In genomic region chr4:143225167-143225566, GRCh38 we compare ENCODE assay signal across 1 cellular context.
A peak's percentile ranks its signal among the peaks of the same experiment; 100 is the strongest.
TF ChIP-seq lines count a peak whose summit lies in the region.

No MANE protein-coding gene starts in this region.

TF ChIP-seq in HepG2, 621 proteins besides CTCF, POLR2A, EP300 and RAD21 (continued from another document and continues in another):
- TF ChIP-seq ATF7-NPFF (CRISPR knock-in tag; IDR thresholded peaks at IDR 0.05; ENCODE audit: low read depth) (no peak), ZNF501 (CRISPR knock-in tag; IDR thresholded peaks at IDR 0.05) (no peak), FLYWCH1 (CRISPR knock-in tag; IDR thresholded peaks at IDR 0.05) (no peak), ZSCAN5A (CRISPR knock-in tag; IDR thresholded peaks at IDR 0.05; ENCODE audit: borderline replicate concordance) (peak; percentile 61; the same call in 1 of the 2 replicates), HHEX (CRISPR knock-in tag; IDR thresholded peaks at IDR 0.05) (peak; percentile 51; the same call in 1 of the 2 replicates), ZFP36L1 (CRISPR knock-in tag; IDR thresholded peaks at IDR 0.05) (no peak; the same call in 1 of the 2 replicates), ZNF746 (CRISPR knock-in tag; IDR thresholded peaks at IDR 0.05) (no peak), SAP130 (CRISPR knock-in tag; IDR thresholded peaks at IDR 0.05; ENCODE audit: low read depth) (peak; percentile 86), YEATS4 (CRISPR knock-in tag; IDR thresholded peaks at IDR 0.05; ENCODE audit: borderline replicate concordance) (0 out of 2 replicates have a peak, but pooled peaks have one; percentile 34), HOXA9 (CRISPR knock-in tag; IDR thresholded peaks at IDR 0.05; ENCODE audit: borderline replicate concordance) (no peak), SMAD9 (CRISPR knock-in tag; IDR thresholded peaks at IDR 0.05) (no peak), NR0B2 (CRISPR knock-in tag; IDR thresholded peaks at IDR 0.05) (no peak), ZNF446 (CRISPR knock-in tag; IDR thresholded peaks at IDR 0.05) (no peak), MED1 (CRISPR knock-in tag; IDR thresholded peaks at IDR 0.05) (peak; percentile 79), NFKBIZ (CRISPR knock-in tag; IDR thresholded peaks at IDR 0.05) (peak; percentile 79), NFE2L2 (IDR thresholded peaks at IDR 0.05; ENCODE audit: low read length) (no peak), ZNF333 (CRISPR knock-in tag; IDR thresholded peaks at IDR 0.05; ENCODE audit: borderline replicate concordance) (no peak), MBNL3 (CRISPR knock-in tag; conservative IDR thresholded peaks at IDR 0.05) (no peak), ARID3A (IDR thresholded peaks at IDR 0.05; ENCODE audit: low read depth, low read length) (peak; percentile 93), ZGPAT (CRISPR knock-in tag; IDR thresholded peaks at IDR 0.05) (peak; percentile 91), ISL2 (CRISPR knock-in tag; IDR thresholded peaks at IDR 0.05) (peak; percentile 85), ZNF703 (CRISPR knock-in tag; IDR thresholded peaks at IDR 0.05; ENCODE audit: borderline replicate concordance) (no peak), TFDP2 (CRISPR knock-in tag; IDR thresholded peaks at IDR 0.05) (peak; percentile 82), ZNF275 (CRISPR knock-in tag; IDR thresholded peaks at IDR 0.05; ENCODE audit: borderline replicate concordance) (no peak), YEATS2 (CRISPR knock-in tag; IDR thresholded peaks at IDR 0.05; ENCODE audit: borderline replicate concordance) (0 out of 2 replicates have a peak, but pooled peaks have one; percentile 20), ZNF879 (CRISPR knock-in tag; IDR thresholded peaks at IDR 0.05) (no peak), FOXA3 (CRISPR knock-in tag; IDR thresholded peaks at IDR 0.05) (peak; percentile 86), HIC2 (CRISPR knock-in tag; IDR thresholded peaks at IDR 0.05; ENCODE audit: low read depth) (no peak), SMC3 (IDR thresholded peaks at IDR 0.05; ENCODE audit: low read length) (peak; percentile 38), ZNF747 (CRISPR knock-in tag; IDR thresholded peaks at IDR 0.05; ENCODE audit: borderline replicate concordance) (no peak), MTF1 (CRISPR knock-in tag; IDR thresholded peaks at IDR 0.05) (peak; percentile 73; the same call in 1 of the 2 replicates), LBX2 (CRISPR knock-in tag; IDR thresholded peaks at IDR 0.05; ENCODE audit: borderline replicate concordance) (no peak), PPARG (CRISPR knock-in tag; conservative IDR thresholded peaks at IDR 0.05) (peak; percentile 84), HOXA5 (CRISPR knock-in tag; IDR thresholded peaks at IDR 0.05) (0 out of 2 replicates have a peak, but pooled peaks have one; percentile 42), CREBL2 (CRISPR knock-in tag; IDR thresholded peaks at IDR 0.05; ENCODE audit: borderline replicate concordance) (no peak), PATZ1 (CRISPR knock-in tag; IDR thresholded peaks at IDR 0.05) (peak; percentile 39; the same call in 1 of the 2 replicates), FOXP1 (IDR thresholded peaks at IDR 0.05) (0 out of 2 replicates have a peak, but pooled peaks have one; percentile 7), FOXP1 (CRISPR knock-in tag; IDR thresholded peaks at IDR 0.05) (peak; percentile 37; the same call in 1 of the 2 replicates), E2F1 (CRISPR knock-in tag; IDR thresholded peaks at IDR 0.05) (peak; percentile 57; the same call in 1 of the 2 replicates), RNF219 (CRISPR knock-in tag; IDR thresholded peaks at IDR 0.05) (no peak), SIN3A (IDR thresholded peaks at IDR 0.05; ENCODE audit: borderline replicate concordance, low read depth, low read length) (0 out of 2 replicates have a peak, but pooled peaks have one; percentile 52), HBP1 (CRISPR knock-in tag; IDR thresholded peaks at IDR 0.05; ENCODE audit: low read depth) (no peak; the same call in 1 of the 2 replicates), PITX1 (CRISPR knock-in tag; IDR thresholded peaks at IDR 0.05) (0 out of 2 replicates have a peak, but pooled peaks have one; percentile 27), NFKB2 (CRISPR knock-in tag; IDR thresholded peaks at IDR 0.05; ENCODE audit: borderline replicate concordance) (no peak), ZNF143 (CRISPR knock-in tag; IDR thresholded peaks at IDR 0.05) (no peak), THAP7 (CRISPR knock-in tag; IDR thresholded peaks at IDR 0.05) (no peak)
